Comparison of ENCODE assay signal across 8 cellular contexts in the genomic region with DNA sequence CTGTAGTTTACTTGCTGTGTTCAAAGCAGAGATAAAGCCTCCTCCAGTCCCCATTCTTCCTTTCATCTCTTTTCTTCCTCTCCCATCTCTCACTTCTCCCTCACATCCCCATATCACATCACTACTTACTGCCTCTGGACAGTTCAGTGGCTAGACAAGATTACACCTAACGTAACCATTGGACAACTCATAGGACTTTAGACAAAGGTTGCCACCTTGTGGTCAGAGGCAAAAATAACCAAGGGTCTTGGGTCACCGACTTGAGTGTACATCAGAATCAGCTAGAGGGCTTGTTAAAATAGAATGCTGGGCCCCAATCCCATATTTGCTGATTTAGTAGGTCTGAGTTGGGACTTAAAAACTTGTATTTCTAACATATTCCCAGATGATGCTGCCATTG.
DNase-seq lines count a peak whose midpoint lies in the region; ATAC-seq and TF ChIP-seq lines count a peak whose summit lies in the region.

No MANE protein-coding gene starts in this region.

- H3K4me1 Mint-ChIP-seq in activated naive CD4-positive, alpha-beta T cell treated with anti-CD3 and anti-CD28 coated beads, Interleukin-2, amount 10 ng/mL, durations not matched to agents 7 days and 5 days, result no peaks in the 10 kb centered on the region

- no peaks in the 10 kb centered on the region for H3K9me3 Mint-ChIP-seq in activated naive CD4-positive, alpha-beta T cell treated with anti-CD3 and anti-CD28 coated beads, Interleukin-2, amount 10 ng/mL, durations not matched to agents 7 days and 5 days

- intact Hi-C loops in heart right ventricle (cut with DNase I), result loop anchor here (1.0 to 10.0 kb wide), 7 partner anchors 95 to 665 kb away; no protein-coding TSS in a partner anchor
- intact Hi-C loops in Right ventricle myocardium superior (cut with DNase I), result no loop called here

- CTCF ChIA-PET in activated naive CD4-positive, alpha-beta T cell treated with anti-CD3 and anti-CD28 coated beads, Interleukin-2, amount 10 ng/mL, durations not matched to agents 7 days and 5 days (lab: Charles Lee), result interaction anchor here (0.9 to 2.3 kb wide), 2 partner anchors 480 to 664 kb away, joined by 3 to 9 read pairs; no protein-coding TSS in a partner anchor

- no peaks in the 10 kb centered on the region for H3K9me3 ChIP-seq in heart right ventricle

- H3K27ac Mint-ChIP-seq in activated naive CD4-positive, alpha-beta T cell treated with anti-CD3 and anti-CD28 coated beads, Interleukin-2, amount 10 ng/mL, durations not matched to agents 7 days and 5 days, result no peak overlapping the region

- no peaks in the 10 kb centered on the region for H3K36me3 ChIP-seq in heart right ventricle

- no peaks in the 10 kb centered on the region for H3K4me1 ChIP-seq in heart right ventricle

- H3K4me3 Mint-ChIP-seq in activated naive CD4-positive, alpha-beta T cell treated with anti-CD3 and anti-CD28 coated beads, Interleukin-2, amount 10 ng/mL, durations not matched to agents 7 days and 5 days, result no peak overlapping the region

- H3K27ac ChIP-seq in heart right ventricle, result no peak overlapping the region

- peaks cover 0 to 44% (median 0%) of the 10 kb centered on the region in 7 donors for H3K27me3 ChIP-seq in heart right ventricle

- H3K36me3 Mint-ChIP-seq in activated naive CD4-positive, alpha-beta T cell treated with anti-CD3 and anti-CD28 coated beads, Interleukin-2, amount 10 ng/mL, durations not matched to agents 7 days and 5 days, result no peaks in the 10 kb centered on the region

- DNase-seq in heart right ventricle (peak in 1 of 2 donors; percentile 18), Right ventricle myocardium superior (no peak), NCI-H526 (lab: John Stamatoyannopoulos, UW) (peak; percentile 67 to 81), hippocampal formation (lab: John Stamatoyannopoulos, UW) (peak; percentile 2 to 39)
- peak; percentile 31 for DNase-seq in activated naive CD4-positive, alpha-beta T cell treated with anti-CD3 and anti-CD28 coated beads, Interleukin-2, amount 10 ng/mL, durations not matched to agents 7 days and 5 days
- peak; percentile 3 for DNase-seq in stimulated activated CD4-positive, alpha-beta T cell treated with anti-CD3 and anti-CD28 coated beads, Interleukin-1b, Interleukin-23, amount 100 ng/mL, for 48 hours

- H3K4me3 ChIP-seq in heart right ventricle, result no peak overlapping the region

- H3K27me3 Mint-ChIP-seq in activated naive CD4-positive, alpha-beta T cell treated with anti-CD3 and anti-CD28 coated beads, Interleukin-2, amount 10 ng/mL, durations not matched to agents 7 days and 5 days, result no peaks in the 10 kb centered on the region

- 6 to 11% methylated on average over 2 of the region's 2 CpGs for WGBS in heart right ventricle, 2 donors

- peak in 8 of 9 donors; percentile 21 to 64 (median 56) for TF ChIP-seq CTCF in heart right ventricle (IDR thresholded peaks at IDR 0.05)

- ATAC-seq in heart right ventricle (peak in 1 of 8 donors; percentile 60), Right ventricle myocardium superior (ENCODE audit: poor library complexity) (no peak), HG02610 (IDR thresholded peaks at IDR 0.05; ENCODE audit: unreplicated experiment) (peak; percentile 40), GM19397 (IDR thresholded peaks at IDR 0.05; ENCODE audit: unreplicated experiment) (no peak)
